Comparison of ENCODE assay signal across 24 cellular contexts in genomic region chr9:87551692-87552303, GRCh38. TPM values are rescaled to one million over a fixed set of nuclear protein-coding genes. Genes with fewer than 3 reads are reported as not detected.
A peak's percentile ranks its signal among the peaks of the same experiment; 100 is the strongest.
DNase-seq lines count a peak whose midpoint lies in the region; ATAC-seq, FAIRE-seq and TF ChIP-seq lines count a peak whose summit lies in the region.
"Had no signal": no experiment of that assay in that cellular context is flagged by ENCODE, and none has a peak within 500 bp of the region (broad histone marks: within the 10 kb centered on the region; RNA-seq: fewer than 3 reads in every experiment).

No MANE protein-coding gene starts in this region.

- no peaks in the 10 kb centered on the region for H3K36me3 Mint-ChIP-seq in CD4-positive, alpha-beta T cell (ENCODE audit: low read depth)
- H3K36me3 Mint-ChIP-seq in endodermal cell (ENCODE audit: low read depth) (peaks cover 25% of the 10 kb centered on the region), osteocyte (ENCODE audit: unreplicated experiment) (peaks cover 23% of the 10 kb centered on the region)
- no peaks in the 10 kb centered on the region for H3K36me3 Mint-ChIP-seq in activated naive CD4-positive, alpha-beta T cell treated with anti-CD3 and anti-CD28 coated beads, Interleukin-2, amount 10 ng/mL, durations not matched to agents 7 days and 5 days
- H3K36me3 Mint-ChIP-seq: activated naive CD8-positive, alpha-beta T cell treated with anti-CD3 and anti-CD28 coated beads, Interleukin-2, amount 10 ng/mL, durations not matched to agents 7 days and 5 days had no signal

- no peaks in the 10 kb centered on the region for H3K9me3 Mint-ChIP-seq in CD4-positive, alpha-beta T cell
- H3K9me3 Mint-ChIP-seq in endodermal cell (no peaks in the 10 kb centered on the region), osteocyte (ENCODE audit: unreplicated experiment) (no peaks in the 10 kb centered on the region)
- H3K9me3 Mint-ChIP-seq in activated naive CD4-positive, alpha-beta T cell treated with anti-CD3 and anti-CD28 coated beads, Interleukin-2, amount 10 ng/mL, durations not matched to agents 7 days and 5 days, result no peaks in the 10 kb centered on the region
- H3K9me3 Mint-ChIP-seq: activated naive CD8-positive, alpha-beta T cell treated with anti-CD3 and anti-CD28 coated beads, Interleukin-2, amount 10 ng/mL, durations not matched to agents 7 days and 5 days; activated T-helper 1 cell treated with anti-CD3 and anti-CD28 coated beads, Interleukin-12 subunit alpha, Interleukin-12 subunit beta, Interleukin-2, Interleukin-4 antibody, amounts not matched to agents 30 ng/mL and 10 ng/mL and 1 ng/mL, durations not matched to agents 14 hours and 24 hours and 36 hours had no signal

- no peak overlapping the region for H3K4me3 Mint-ChIP-seq in CD4-positive, alpha-beta T cell
- no peak overlapping the region for H3K4me3 Mint-ChIP-seq in endodermal cell
- H3K4me3 Mint-ChIP-seq in osteocyte (ENCODE audit: unreplicated experiment), result no peak overlapping the region
- no peak overlapping the region for H3K4me3 Mint-ChIP-seq in activated naive CD4-positive, alpha-beta T cell treated with anti-CD3 and anti-CD28 coated beads, Interleukin-2, amount 10 ng/mL, durations not matched to agents 7 days and 5 days
- H3K4me3 Mint-ChIP-seq: activated naive CD8-positive, alpha-beta T cell treated with anti-CD3 and anti-CD28 coated beads, Interleukin-2, amount 10 ng/mL, durations not matched to agents 7 days and 5 days; activated T-helper 1 cell treated with anti-CD3 and anti-CD28 coated beads, Interleukin-12 subunit alpha, Interleukin-12 subunit beta, Interleukin-2, Interleukin-4 antibody, amounts not matched to agents 30 ng/mL and 10 ng/mL and 1 ng/mL, durations not matched to agents 14 hours and 24 hours and 36 hours; type B pancreatic cell had no signal

- H3K9ac ChIP-seq in MM.1S (ENCODE audit: low read length) (no peak overlapping the region), endodermal cell (ENCODE audit: extremely low read depth, low read length, poor library complexity, severe bottlenecking) (no peak overlapping the region)
- H3K9ac ChIP-seq: KMS-11 had no signal

- H2AFZ ChIP-seq in MM.1S (ENCODE audit: low read length), result no peak overlapping the region

- H3K4me1 ChIP-seq in MM.1S (ENCODE audit: low read length) (peaks cover 16% of the 10 kb centered on the region), endodermal cell (ENCODE audit: control insufficient read depth, insufficient read depth, low read length) (no peaks in the 10 kb centered on the region), small intestine (ENCODE audit: control insufficient read depth in 2 of 2, insufficient read depth in 1 of 2, low read depth in 1 of 2, low read length in 1 of 2) (peaks cover 0 to 2% of the 10 kb centered on the region in 2 donors)

- peaks cover 31% of the 10 kb centered on the region for H3K79me2 ChIP-seq in MM.1S (ENCODE audit: low read length)

- H4K20me1 ChIP-seq in MM.1S (ENCODE audit: insufficient read depth, low read length), result no peaks in the 10 kb centered on the region

- WGBS in endodermal cell (ENCODE audit: insufficient coverage in 1 of 2, insufficient read length in 1 of 2), 2 experiments, result 89 to 93% methylated on average over 10 of the region's 10 CpGs
- WGBS in small intestine, 3 donors, result 75 to 93% (median 89%) methylated on average over 10 of the region's 10 CpGs

- peak in 1 of 10 experiments; percentile 13 for DNase-seq in CD4-positive, alpha-beta T cell
- DNase-seq in MM.1S (no peak), endodermal cell (no peak), osteocyte (ENCODE audit: extremely low spot score, unreplicated experiment) (no peak), small intestine (no peak), NCI-H146 treated with DMSO at 0.1 percent for 48 hours (lab: John Stamatoyannopoulos, UW; ENCODE audit: unreplicated experiment) (no peak), AG08396 (ENCODE audit: low spot score) (no peak)
- DNase-seq in activated naive CD4-positive, alpha-beta T cell treated with anti-CD3 and anti-CD28 coated beads, Interleukin-2, amount 10 ng/mL, durations not matched to agents 7 days and 5 days, result no peak
- DNase-seq: activated naive CD8-positive, alpha-beta T cell treated with anti-CD3 and anti-CD28 coated beads, Interleukin-2, amount 10 ng/mL, durations not matched to agents 7 days and 5 days; AML-193; Calu3; hippocampal formation; kidney glomerular epithelial cell; NCI-H1092; NCI-H2029 treated with DMSO at 0.1 percent for 48 hours; NCI-H524; SHP77 treated with DMSO at 0.1 percent for 48 hours; stimulated activated naive CD4-positive, alpha-beta T cell treated with Interleukin-2 at 50 U/mL for 16 hours; T-helper 1 cell had no signal

- 0 out of 2 replicates have a peak, but pooled peaks cover 4% of the 10 kb centered on the region for H3F3A ChIP-seq in MM.1S (ENCODE audit: insufficient read depth, low read length)

- no peaks in the 10 kb centered on the region for H3K27me3 ChIP-seq in CD4-positive, alpha-beta T cell (ENCODE audit: control insufficient read depth, insufficient read depth, low read length)
- H3K27me3 ChIP-seq in MM.1S (replicated peaks; ENCODE audit: insufficient read depth, low read length), result no peaks in the 10 kb centered on the region
- H3K27me3 ChIP-seq in endodermal cell (ENCODE audit: control insufficient read depth, insufficient read depth, low read length, poor library complexity, severe bottlenecking), result no peaks in the 10 kb centered on the region
- H3K27me3 ChIP-seq in small intestine (ENCODE audit: control insufficient read depth in 2 of 2, insufficient read depth in 2 of 2, low read length in 2 of 2), result no peaks in the 10 kb centered on the region

- no peaks in the 10 kb centered on the region for H3K9me3 ChIP-seq in CD4-positive, alpha-beta T cell (ENCODE audit: control insufficient read depth, low read length)
- H3K9me3 ChIP-seq in MM.1S (replicated peaks; ENCODE audit: insufficient read depth, low read length), result no peaks in the 10 kb centered on the region
- no peaks in the 10 kb centered on the region for H3K9me3 ChIP-seq in endodermal cell (ENCODE audit: control insufficient read depth, low read length)
- no peaks in the 10 kb centered on the region for H3K9me3 ChIP-seq in small intestine (ENCODE audit: control insufficient read depth, low read depth)

- H3K4me1 Mint-ChIP-seq in CD4-positive, alpha-beta T cell (ENCODE audit: low read depth), result peaks cover 6% of the 10 kb centered on the region
- H3K4me1 Mint-ChIP-seq in endodermal cell (peaks cover 13% of the 10 kb centered on the region), osteocyte (ENCODE audit: unreplicated experiment) (peaks cover 52% of the 10 kb centered on the region)
- no peaks in the 10 kb centered on the region for H3K4me1 Mint-ChIP-seq in activated naive CD4-positive, alpha-beta T cell treated with anti-CD3 and anti-CD28 coated beads, Interleukin-2, amount 10 ng/mL, durations not matched to agents 7 days and 5 days
- H3K4me1 Mint-ChIP-seq: activated naive CD8-positive, alpha-beta T cell treated with anti-CD3 and anti-CD28 coated beads, Interleukin-2, amount 10 ng/mL, durations not matched to agents 7 days and 5 days had no signal

- H3K4me2 ChIP-seq in MM.1S (ENCODE audit: low read depth, low read length), result no peak overlapping the region
- H3K4me2 ChIP-seq: KMS-11 had no signal

- H3K27me3 Mint-ChIP-seq in CD4-positive, alpha-beta T cell, result peaks cover 6% of the 10 kb centered on the region
- H3K27me3 Mint-ChIP-seq in endodermal cell (ENCODE audit: insufficient read depth) (no peaks in the 10 kb centered on the region), osteocyte (ENCODE audit: unreplicated experiment) (no peaks in the 10 kb centered on the region)
- H3K27me3 Mint-ChIP-seq in activated naive CD4-positive, alpha-beta T cell treated with anti-CD3 and anti-CD28 coated beads, Interleukin-2, amount 10 ng/mL, durations not matched to agents 7 days and 5 days, result peaks cover 8% of the 10 kb centered on the region
- H3K27me3 Mint-ChIP-seq: type B pancreatic cell had no signal

- H3K27ac Mint-ChIP-seq in CD4-positive, alpha-beta T cell, result peak overlapping the region; percentile 35
- peak overlapping the region; percentile 35 for H3K27ac Mint-ChIP-seq in endodermal cell
- peak overlapping the region; percentile 50 for H3K27ac Mint-ChIP-seq in osteocyte (ENCODE audit: unreplicated experiment)
- H3K27ac Mint-ChIP-seq in activated naive CD4-positive, alpha-beta T cell treated with anti-CD3 and anti-CD28 coated beads, Interleukin-2, amount 10 ng/mL, durations not matched to agents 7 days and 5 days, result no peak overlapping the region
- H3K27ac Mint-ChIP-seq: activated naive CD8-positive, alpha-beta T cell treated with anti-CD3 and anti-CD28 coated beads, Interleukin-2, amount 10 ng/mL, durations not matched to agents 7 days and 5 days; activated T-helper 1 cell treated with anti-CD3 and anti-CD28 coated beads, Interleukin-12 subunit alpha, Interleukin-12 subunit beta, Interleukin-2, Interleukin-4 antibody, amounts not matched to agents 30 ng/mL and 10 ng/mL and 1 ng/mL, durations not matched to agents 14 hours and 24 hours and 36 hours; type B pancreatic cell had no signal

- no peak for TF ChIP-seq CTCF in CD4-positive, alpha-beta T cell (IDR thresholded peaks at IDR 0.05)
- no peak for TF ChIP-seq CTCF in MM.1S (IDR thresholded peaks at IDR 0.05; ENCODE audit: low read length)
- TF ChIP-seq CTCF in endodermal cell (conservative IDR thresholded peaks at IDR 0.05), result no peak
- no peak for TF ChIP-seq CTCF in osteocyte (IDR thresholded peaks at IDR 0.05)

- no peaks in the 10 kb centered on the region for H3K9me2 ChIP-seq in MM.1S (replicated peaks; ENCODE audit: insufficient read depth, low read length)

- no peak for FAIRE-seq in small intestine (lab: Jason Lieb, UNC)
- FAIRE-seq: colon had no signal

- no peak overlapping the region for H3K4me3 ChIP-seq in MM.1S (ENCODE audit: low read length)
- no peak overlapping the region for H3K4me3 ChIP-seq in endodermal cell (ENCODE audit: low read length)
- no peak overlapping the region for H3K4me3 ChIP-seq in small intestine (ENCODE audit: low read depth in 1 of 2, low read length in 2 of 2)

- peak; percentile 57 for ATAC-seq in CD4-positive, alpha-beta T cell (ENCODE audit: poor library complexity)
- ATAC-seq: sciatic nerve had no signal

- H3K36me3 ChIP-seq in MM.1S (replicated peaks; ENCODE audit: insufficient read depth, low read length) (no peaks in the 10 kb centered on the region), endodermal cell (ENCODE audit: control insufficient read depth, insufficient read depth, low read length) (peaks cover 27% of the 10 kb centered on the region), small intestine (ENCODE audit: control insufficient read depth in 2 of 2, insufficient read depth in 2 of 2, low read length in 2 of 2) (no peaks in the 10 kb centered on the region)

- CTCF ChIA-PET in CD4-positive, alpha-beta T cell (lab: Charles Lee), result no interaction called here
- CTCF ChIA-PET in activated naive CD4-positive, alpha-beta T cell treated with anti-CD3 and anti-CD28 coated beads, Interleukin-2, amount 10 ng/mL, durations not matched to agents 7 days and 5 days (lab: Charles Lee), result no interaction called here

- POLR2A ChIA-PET in CD4-positive, alpha-beta T cell (lab: Charles Lee), result no interaction called here

- H3K27ac ChIP-seq in CD4-positive, alpha-beta T cell (ENCODE audit: low read depth, low read length), result no peak overlapping the region
- H3K27ac ChIP-seq in MM.1S (ENCODE audit: low read length) (peak overlapping the region; percentile 18; the same call in 1 of the 2 replicates), endodermal cell (ENCODE audit: low read depth, low read length) (no peak overlapping the region), small intestine (ENCODE audit: low read depth in 1 of 2, low read length in 1 of 2) (no peak overlapping the region)
- H3K27ac ChIP-seq: KMS-11 had no signal

- intact Hi-C loops in CD4-positive, alpha-beta T cell (cut with DNase I, micrococcal nuclease), result no loop called here

RNA-seq across cellular contexts. Expression of gene DAPK1, which starts 54.1 kb away (rescaled TPM):
- 1 to 10 TPM; 2.7 TPM for total RNA-seq in CD4-positive, alpha-beta T cell
- total RNA-seq in endodermal cell (100 to 1,000 TPM; 117 to 139 TPM), osteocyte (294 and 304 TPM in 2 replicates)
- polyA plus RNA-seq in endodermal cell (2013, experiment 1 of 2), result 39.1 TPM
- 33.2 TPM for polyA plus RNA-seq in endodermal cell (2013, experiment 2 of 2)
- 10 to 100 TPM in 1 of 3 donors, 1 to 10 TPM in 2; 6.8 to 10.3 (median 8.9) TPM for polyA plus RNA-seq in small intestine

Comparison
In these comparisons a context has a peak if more than half of its experiments do, and no peak if none do; other contexts are left out.
1. RNA of gene DAPK1, which starts 54.1 kb away (total RNA-seq): 294 to 304 TPM in osteocyte and 117 to 139 TPM in endodermal cell; 2.7 TPM in CD4-positive, alpha-beta T cell; every median in the first group is over 10 times any median in the second.